ENCODE assay signal across 2 cellular contexts in genomic region chr16:84821728-84822676, GRCh38.
A peak's percentile ranks its signal among the peaks of the same experiment; 100 is the strongest.
TF ChIP-seq lines count a peak whose summit lies in the region.

No MANE protein-coding gene starts in this region.

TF ChIP-seq in liver, 16 proteins besides CTCF, POLR2A, EP300 and RAD21 (continued from another document):
- TF ChIP-seq HNF4G (IDR thresholded peaks at IDR 0.05): no peak
- no peak for TF ChIP-seq EGR1 (IDR thresholded peaks at IDR 0.05; ENCODE audit: low read depth in 2 of 2)
- TF ChIP-seq SP1 (IDR thresholded peaks at IDR 0.05): peak; percentile 25
- no peak for TF ChIP-seq JUND (IDR thresholded peaks at IDR 0.05)
- TF ChIP-seq MAX (IDR thresholded peaks at IDR 0.05): no peak
- TF ChIP-seq ZBTB33 (IDR thresholded peaks at IDR 0.05): no peak
- TF ChIP-seq YY1 (IDR thresholded peaks at IDR 0.05): no peak
- no peak for TF ChIP-seq FOXA1 (IDR thresholded peaks at IDR 0.05)
- no peak for TF ChIP-seq TAF1 (conservative IDR thresholded peaks at IDR 0.05)
- TF ChIP-seq GABPA (IDR thresholded peaks at IDR 0.05 in 1 of 2, conservative IDR thresholded peaks at IDR 0.05 in 1 of 2): no peak
- no peak for TF ChIP-seq FOXA2 (IDR thresholded peaks at IDR 0.05)
- peak; percentile 53 to 55 for TF ChIP-seq RXRA (IDR thresholded peaks at IDR 0.05)
- TF ChIP-seq HNF4A (conservative IDR thresholded peaks at IDR 0.05): no peak
- no peak for TF ChIP-seq REST (IDR thresholded peaks at IDR 0.05)

TF ChIP-seq in HepG2, 621 proteins besides CTCF, POLR2A, EP300 and RAD21 (continued from another document):
- TF ChIP-seq DDIT3 (CRISPR knock-in tag; IDR thresholded peaks at IDR 0.05): no peak
